In the genomic region with DNA sequence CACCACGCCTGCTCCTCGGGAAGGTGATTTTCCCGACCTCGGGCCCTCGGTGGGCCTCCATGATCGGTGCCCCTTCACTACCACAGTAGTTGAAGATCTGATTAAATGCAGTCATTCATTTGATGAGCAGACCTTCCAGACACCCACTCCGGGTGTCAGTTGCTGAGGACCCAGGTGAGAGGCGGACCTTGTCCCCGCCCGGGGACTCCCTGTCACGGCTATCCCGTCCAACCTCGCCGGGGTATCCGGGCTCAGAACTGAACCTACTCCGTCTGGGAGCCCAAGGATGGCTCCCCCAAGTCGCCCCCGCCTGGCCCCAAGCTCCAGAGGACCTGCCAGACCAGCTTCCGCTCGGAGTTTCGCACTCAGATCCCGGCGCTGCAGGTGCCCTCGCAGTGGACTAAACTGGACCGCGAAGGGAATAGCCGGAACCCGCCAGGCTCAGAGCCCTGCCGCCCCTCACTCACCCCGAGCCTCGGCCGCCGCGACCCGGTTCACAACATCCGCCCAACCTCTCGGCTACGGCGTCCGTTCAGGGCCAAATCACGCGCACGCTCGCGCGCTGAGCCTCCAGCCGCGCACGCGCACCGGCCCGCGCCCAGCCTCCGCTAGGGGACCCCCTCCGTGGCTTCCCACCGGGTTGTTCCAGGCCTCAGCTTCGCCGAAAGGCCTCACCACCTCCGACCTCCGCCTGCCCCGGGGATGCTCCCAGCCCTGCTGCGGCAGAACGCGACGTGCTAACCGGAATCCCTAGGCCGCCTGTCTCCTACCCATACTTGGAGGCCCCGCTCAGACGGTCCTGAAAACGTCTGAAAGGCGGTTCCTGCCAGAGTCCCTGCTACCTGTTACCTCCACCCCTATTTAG, we compare ENCODE assay signal across 8 cellular contexts. TPM values are rescaled to one million over a fixed set of nuclear protein-coding genes. Genes with fewer than 3 reads are reported as not detected.
DNase-seq lines count a peak whose midpoint lies in the region; ATAC-seq, FAIRE-seq and TF ChIP-seq lines count a peak whose summit lies in the region.

No MANE protein-coding gene starts in this region.

- FAIRE-seq in urothelium cell line (lab: Jason Lieb, UNC): peak; percentile 62

- DNase-seq in NCI-H146 (lab: John Stamatoyannopoulos, UW): peak; percentile 92
- peak; percentile 96 for DNase-seq in T follicular helper cell (ENCODE audit: low read depth)
- DNase-seq in right cardiac atrium: peak; percentile 99 to 100 (median 99)
- peak; percentile 99 for DNase-seq in psoas muscle
- DNase-seq in urothelium cell line (ENCODE audit: low spot score): peak; percentile 99

- 1% methylated on average over 71 of the region's 71 CpGs for WGBS in right cardiac atrium
- WGBS in psoas muscle, 3 donors: 1 to 2% (median 1%) methylated on average over 71 of the region's 71 CpGs

- H3K27ac ChIP-seq in angular gyrus (ENCODE audit: low read depth, low read length) (peak overlapping the region; percentile 97), right cardiac atrium (ENCODE audit: low read length) (peak overlapping the region; percentile 26), psoas muscle (peak overlapping the region; percentile 92)

- H3K9me3 ChIP-seq in right cardiac atrium (ENCODE audit: control insufficient read depth, low read length): no peaks in the 10 kb centered on the region
- no peaks in the 10 kb centered on the region for H3K9me3 ChIP-seq in psoas muscle

- H3K4me1 ChIP-seq in right cardiac atrium (ENCODE audit: control insufficient read depth, insufficient read depth, low read length) (peaks cover 5% of the 10 kb centered on the region), psoas muscle (peaks cover 52% of the 10 kb centered on the region)

- H3K4me3 ChIP-seq in right cardiac atrium (ENCODE audit: low read length) (peak overlapping the region; percentile 52), psoas muscle (peak overlapping the region; percentile 81)

- no peaks in the 10 kb centered on the region for H3K27me3 ChIP-seq in right cardiac atrium (ENCODE audit: control insufficient read depth, insufficient read depth)
- peaks cover 0 to 12% (median 2%) of the 10 kb centered on the region in 3 donors for H3K27me3 ChIP-seq in psoas muscle (ENCODE audit: insufficient read depth in 3 of 3, low read length in 2 of 3)

- TF ChIP-seq CTCF in psoas muscle (IDR thresholded peaks at IDR 0.05): peak; percentile 57

- intact Hi-C loops in right cardiac atrium (cut with DNase I) (no loop called here), psoas muscle (cut with DNase I) (no loop called here)

- peaks cover 0 to 16% of the 10 kb centered on the region in 2 donors for H3K36me3 ChIP-seq in psoas muscle (ENCODE audit: insufficient read depth in 1 of 2, low read depth in 1 of 2)

- peak; percentile 81 for ATAC-seq in GM18498 (IDR thresholded peaks at IDR 0.05; ENCODE audit: unreplicated experiment)
- ATAC-seq in HG02884 (IDR thresholded peaks at IDR 0.05; ENCODE audit: unreplicated experiment): peak; percentile 69
- peak; percentile 91 to 92 for ATAC-seq in right cardiac atrium
- ATAC-seq in psoas muscle: peak; percentile 92 to 96 (median 94)

RNA-seq across cellular contexts. Expression of a gene that starts 22.3 kb away (rescaled TPM):
- total RNA-seq in right cardiac atrium (1,000 to 10,000 TPM; 3,675 to 8,578 (median 7,073) TPM), psoas muscle (1,000 to 10,000 TPM; 1,264 to 5,208 (median 3,151) TPM)
- polyA plus RNA-seq in right cardiac atrium (not detected), psoas muscle (not detected)

RNA-seq across cellular contexts. Expression of a gene that starts 31.0 kb away (rescaled TPM):
- total RNA-seq in right cardiac atrium (10 to 100 TPM in 3 of 4 donors, 1 to 10 TPM in 1; 8.9 to 18.7 (median 15.7) TPM), psoas muscle (10 to 100 TPM in 1 of 4 donors, 1 to 10 TPM in 3; 5.3 to 20.9 (median 7.3) TPM)
- polyA plus RNA-seq in right cardiac atrium (6.5 TPM), psoas muscle (10 to 100 TPM in 1 of 3 donors, 1 to 10 TPM in 2; 2.4 to 12.5 (median 6.1) TPM)

Comparison
In these comparisons a context has a peak if more than half of its experiments do, and no peak if none do; other contexts are left out.
1. Peak in every context shown above with its lines: DNase-seq, ATAC-seq, H3K4me3 ChIP-seq and H3K27ac ChIP-seq.
2. H3K27ac ChIP-seq: peak in every context shown above with its lines; median percentile 97 in angular gyrus; 92 in psoas muscle; 26 in right cardiac atrium.